In the genomic region with DNA sequence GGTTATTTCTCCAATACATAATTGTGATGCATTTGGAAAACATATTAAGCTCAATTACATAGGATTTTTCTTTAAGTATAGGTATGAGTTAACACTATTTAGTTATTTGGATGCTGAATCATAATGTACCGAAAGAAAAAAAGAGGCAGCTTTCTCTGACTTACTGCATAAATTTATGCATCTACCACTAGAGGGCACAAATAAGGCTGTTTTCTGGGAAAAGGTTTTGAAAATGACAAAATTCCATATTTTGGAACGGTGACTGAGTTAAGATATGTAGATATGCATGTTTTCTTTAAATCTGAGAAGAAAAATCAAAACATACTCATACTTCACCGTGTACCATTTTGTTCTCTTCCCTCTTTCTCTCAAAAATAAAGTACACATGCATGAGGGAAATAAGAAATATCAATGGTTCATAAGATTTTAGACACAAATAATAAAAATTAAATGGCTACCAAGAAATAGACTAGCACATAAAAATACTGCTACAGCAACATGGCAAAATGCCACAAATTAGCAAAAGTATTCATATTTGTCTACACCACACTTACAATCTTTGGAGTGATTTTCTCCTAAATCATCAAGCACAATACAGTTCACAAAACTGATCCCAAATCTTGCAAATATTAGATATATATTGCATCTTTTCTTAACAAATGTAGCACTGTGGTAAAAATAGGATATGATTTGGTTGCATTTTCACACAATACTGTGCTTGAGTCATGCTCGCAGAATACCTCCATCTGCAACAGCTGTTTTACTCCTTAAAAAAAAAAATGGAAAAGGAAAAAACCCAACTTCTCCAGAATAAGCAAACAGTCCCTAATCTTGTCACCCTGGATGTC, we compare ENCODE assay signal across 9 cellular contexts.
DNase-seq lines count a peak whose midpoint lies in the region; ATAC-seq and TF ChIP-seq lines count a peak whose summit lies in the region.
"Had no signal": no experiment of that assay in that cellular context is flagged by ENCODE, and none has a peak within 500 bp of the region (broad histone marks: within the 10 kb centered on the region; RNA-seq: fewer than 3 reads in every experiment).

No MANE protein-coding gene starts in this region.

- no peaks in the 10 kb centered on the region for H3K9me3 Mint-ChIP-seq in GM23338
- H3K9me3 Mint-ChIP-seq: stimulated activated naive CD8-positive, alpha-beta T cell treated with anti-CD3 and anti-CD28 coated beads, Interleukin-15, Interleukin-2, amounts not matched to agents 100 ng/mL and 50 ng/mL, for 24 hours had no signal

- intact Hi-C loops in PC-3 (cut with micrococcal nuclease) = loop anchor here (1.0 to 10.0 kb wide), 3 partner anchors 200 to 414 kb away; no protein-coding TSS in a partner anchor

- H3K36me3 Mint-ChIP-seq in GM23338 (ENCODE audit: low read depth) = no peaks in the 10 kb centered on the region

- no TSS peak for BruUV-seq in PC-3 (replicated peaks; lab: Mats Ljungman, UMichigan)

- H3K79me2 ChIP-seq in GM23338 (replicated peaks; ENCODE audit: insufficient read depth) (no peaks in the 10 kb centered on the region), PC-3 (ENCODE audit: low read length) (no peaks in the 10 kb centered on the region)

- H3K4me3 ChIP-seq in AG10803 (ENCODE audit: low read length) (no peak overlapping the region), GM23338 (no peak overlapping the region), PC-3 (ENCODE audit: low read length) (no peak overlapping the region), fibroblast of the aortic adventitia (ENCODE audit: low read depth, low read length) (no peak overlapping the region), thoracic aorta (peak overlapping the region; percentile 5)

- H3K4me1 ChIP-seq in GM23338 (ENCODE audit: insufficient read depth) (no peaks in the 10 kb centered on the region), PC-3 (ENCODE audit: insufficient read depth, low read length) (no peaks in the 10 kb centered on the region), thoracic aorta (ENCODE audit: control insufficient read depth in 1 of 2, low read depth in 2 of 2) (peaks cover 8 to 24% of the 10 kb centered on the region in 2 donors)

- H3K27ac ChIP-seq in GM23338 (ENCODE audit: low read depth) = no peak overlapping the region
- no peak overlapping the region for H3K27ac ChIP-seq in PC-3 (ENCODE audit: low read length)
- H3K27ac ChIP-seq in thoracic aorta = no peak overlapping the region

- H3K4me2 ChIP-seq in GM23338 = no peak overlapping the region
- H3K4me2 ChIP-seq in PC-3 (ENCODE audit: low read length) = no peak overlapping the region

- H3K4me1 Mint-ChIP-seq in GM23338 = no peaks in the 10 kb centered on the region

- CTCF ChIA-PET in PC-3 (lab: Charles Lee) = interaction anchor here (0.6 to 1.0 kb wide), 3 partner anchors 414 to 1199 kb away, joined by 3 to 7 read pairs (median 4); no protein-coding TSS in a partner anchor

- no peak for ATAC-seq in GM23338
- ATAC-seq in PC-3 = peak; percentile 31; the same call in 1 of the 2 replicates
- ATAC-seq in thoracic aorta (ENCODE audit: insufficient number of reproducible peaks, low FRiP score, low read depth) = no peak
- no peak for ATAC-seq in GM21360 (IDR thresholded peaks at IDR 0.05; ENCODE audit: unreplicated experiment)
- ATAC-seq in HG03196 (IDR thresholded peaks at IDR 0.05; ENCODE audit: unreplicated experiment) = no peak

- H2AFZ ChIP-seq in GM23338 = no peak overlapping the region
- H2AFZ ChIP-seq in PC-3 (ENCODE audit: low read length) = no peak overlapping the region

- H3K4me3 Mint-ChIP-seq in GM23338 = no peak overlapping the region
- H3K4me3 Mint-ChIP-seq: stimulated activated naive CD8-positive, alpha-beta T cell treated with anti-CD3 and anti-CD28 coated beads, Interleukin-15, Interleukin-2, amounts not matched to agents 100 ng/mL and 50 ng/mL, for 24 hours had no signal

- H4K20me1 ChIP-seq in GM23338 (replicated peaks; ENCODE audit: insufficient read depth) (no peaks in the 10 kb centered on the region), PC-3 (ENCODE audit: low read length) (no peaks in the 10 kb centered on the region)

- POLR2A ChIA-PET in PC-3 (lab: Charles Lee; ENCODE audit: unreplicated experiment) = interaction anchor here (0.6 kb wide), 1 partner anchor 249 kb away, joined by 4 read pairs; no protein-coding TSS in a partner anchor

- H3K36me3 ChIP-seq in GM23338 (ENCODE audit: insufficient read depth) (no peaks in the 10 kb centered on the region), PC-3 (ENCODE audit: low read depth, low read length) (no peaks in the 10 kb centered on the region), thoracic aorta (no peaks in the 10 kb centered on the region)

- no peaks in the 10 kb centered on the region for H3K27me3 Mint-ChIP-seq in GM23338 (ENCODE audit: insufficient read depth, low read depth, poor library complexity)
- H3K27me3 Mint-ChIP-seq: stimulated activated naive CD8-positive, alpha-beta T cell treated with anti-CD3 and anti-CD28 coated beads, Interleukin-15, Interleukin-2, amounts not matched to agents 100 ng/mL and 50 ng/mL, for 24 hours had no signal

- DNase-seq in AG10803 (ENCODE audit: low read depth) (peak; percentile 20), GM23338 (ENCODE audit: low spot score) (peak; percentile 46), PC-3 (peak; percentile 39), fibroblast of the aortic adventitia (ENCODE audit: low read depth) (peak; percentile 60), thoracic aorta (ENCODE audit: low spot score) (no peak), ecto neural progenitor cell (ENCODE audit: low spot score) (no peak)

- TF ChIP-seq CTCF in AG10803 (conservative IDR thresholded peaks at IDR 0.05; ENCODE audit: low read length) (peak; percentile 85), GM23338 (conservative IDR thresholded peaks at IDR 0.05; ENCODE audit: low read depth in 2 of 2) (peak; percentile 55 to 91), PC-3 (conservative IDR thresholded peaks at IDR 0.05; ENCODE audit: low read depth, low read length) (peak; percentile 72), fibroblast of the aortic adventitia (IDR thresholded peaks at IDR 0.05; ENCODE audit: insufficient read depth, low read length) (peak; percentile 82), thoracic aorta (IDR thresholded peaks at IDR 0.05) (peak; percentile 70)

- H3K9ac ChIP-seq in PC-3 (ENCODE audit: low read length) = no peak overlapping the region

- no peak overlapping the region for H3K27ac Mint-ChIP-seq in GM23338
- H3K27ac Mint-ChIP-seq: stimulated activated naive CD8-positive, alpha-beta T cell treated with anti-CD3 and anti-CD28 coated beads, Interleukin-15, Interleukin-2, amounts not matched to agents 100 ng/mL and 50 ng/mL, for 24 hours had no signal

- H3K9me3 ChIP-seq in PC-3 (ENCODE audit: low read length) (no peaks in the 10 kb centered on the region), thoracic aorta (no peaks in the 10 kb centered on the region)

- H3K27me3 ChIP-seq in GM23338 (ENCODE audit: insufficient read depth) (no peaks in the 10 kb centered on the region), PC-3 (ENCODE audit: low read length) (peaks cover 9% of the 10 kb centered on the region; the same call in 1 of the 2 replicates), thoracic aorta (replicated peaks; ENCODE audit: insufficient read depth) (no peaks in the 10 kb centered on the region)

- peaks cover 5% of the 10 kb centered on the region; the same call in 1 of the 2 replicates for H3K9me2 ChIP-seq in GM23338 (ENCODE audit: insufficient read depth)
- H3K9me2 ChIP-seq in PC-3 (replicated peaks; ENCODE audit: low read length) = no peaks in the 10 kb centered on the region

- H3F3A ChIP-seq in GM23338 (replicated peaks; ENCODE audit: low read depth) (no peaks in the 10 kb centered on the region), PC-3 (ENCODE audit: low read length, unreplicated experiment) (no peaks in the 10 kb centered on the region)

TF ChIP-seq in GM23338, 12 proteins besides CTCF, POLR2A, EP300 and RAD21 (continues in another document):
- TF ChIP-seq ZNF331 (CRISPR knock-in tag; IDR thresholded peaks at IDR 0.05; ENCODE audit: low read depth) (no peak), ZNF114 (CRISPR knock-in tag; IDR thresholded peaks at IDR 0.05) (no peak), STAT1 (IDR thresholded peaks at IDR 0.05; ENCODE audit: unreplicated experiment) (no peak), EZH2phosphoT487 (IDR thresholded peaks at IDR 0.05; ENCODE audit: unreplicated experiment) (no peak), CREB1 (CRISPR knock-in tag; IDR thresholded peaks at IDR 0.05; ENCODE audit: low read depth) (no peak), JUNB (IDR thresholded peaks at IDR 0.05; ENCODE audit: unreplicated experiment) (no peak)
- TF ChIP-seq, protein P1, sequence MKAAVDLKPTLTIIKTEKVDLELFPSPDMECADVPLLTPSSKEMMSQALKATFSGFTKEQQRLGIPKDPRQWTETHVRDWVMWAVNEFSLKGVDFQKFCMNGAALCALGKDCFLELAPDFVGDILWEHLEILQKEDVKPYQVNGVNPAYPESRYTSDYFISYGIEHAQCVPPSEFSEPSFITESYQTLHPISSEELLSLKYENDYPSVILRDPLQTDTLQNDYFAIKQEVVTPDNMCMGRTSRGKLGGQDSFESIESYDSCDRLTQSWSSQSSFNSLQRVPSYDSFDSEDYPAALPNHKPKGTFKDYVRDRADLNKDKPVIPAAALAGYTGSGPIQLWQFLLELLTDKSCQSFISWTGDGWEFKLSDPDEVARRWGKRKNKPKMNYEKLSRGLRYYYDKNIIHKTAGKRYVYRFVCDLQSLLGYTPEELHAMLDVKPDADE (IDR thresholded peaks at IDR 0.05) = no peak

Comparison
In these comparisons a context has a peak if more than half of its experiments do, and no peak if none do; other contexts are left out.
1. DNase-seq: peak in AG10803 (single experiment), GM23338 (single experiment), PC-3 (single experiment) and fibroblast of the aortic adventitia (single experiment); none in thoracic aorta (single experiment) and ecto neural progenitor cell (single experiment).
2. Peak in every context shown above with its lines, with median percentiles within 50 percentile points of each other: CTCF ChIP-seq.